Comparison of ENCODE assay signal across 22 cellular contexts in genomic region chr2:205352593-205352992, GRCh38.
DNase-seq lines count a peak whose midpoint lies in the region; ATAC-seq and TF ChIP-seq lines count a peak whose summit lies in the region.
"Had no signal": no experiment of that assay in that cellular context is flagged by ENCODE, and none has a peak within 500 bp of the region (broad histone marks: within the 10 kb centered on the region; RNA-seq: fewer than 3 reads in every experiment).

No MANE protein-coding gene starts in this region.

- WGBS in testis, 2 donors = 93 to 96% methylated on average over 3 of the region's 3 CpGs

- no peaks in the 10 kb centered on the region for H3K9me2 ChIP-seq in PC-3 (replicated peaks; ENCODE audit: low read length)

- TF ChIP-seq CTCF in AG10803 (conservative IDR thresholded peaks at IDR 0.05; ENCODE audit: low read length) = no peak
- no peak for TF ChIP-seq CTCF in PC-3 (conservative IDR thresholded peaks at IDR 0.05; ENCODE audit: low read depth, low read length)
- no peak for TF ChIP-seq CTCF in chondrocyte (IDR thresholded peaks at IDR 0.05)
- TF ChIP-seq CTCF in omental fat pad (IDR thresholded peaks at IDR 0.05) = no peak
- TF ChIP-seq CTCF in testis (IDR thresholded peaks at IDR 0.05) = no peak

- H3K27me3 ChIP-seq in PC-3 (ENCODE audit: low read length) (no peaks in the 10 kb centered on the region), testis (no peaks in the 10 kb centered on the region)
- H3K27me3 ChIP-seq: gastroesophageal sphincter, tibial nerve had no signal

- H3K9ac ChIP-seq in PC-3 (ENCODE audit: low read length) = no peak overlapping the region

- H3K9me3 ChIP-seq in PC-3 (ENCODE audit: low read length) = no peaks in the 10 kb centered on the region
- no peaks in the 10 kb centered on the region for H3K9me3 ChIP-seq in testis
- H3K9me3 ChIP-seq: A549, gastroesophageal sphincter, tibial nerve had no signal

- no peaks in the 10 kb centered on the region for H3K36me3 ChIP-seq in PC-3 (ENCODE audit: low read depth, low read length)
- H3K36me3 ChIP-seq in testis (ENCODE audit: low read depth, missing control alignments) = no peaks in the 10 kb centered on the region
- H3K36me3 ChIP-seq: gastroesophageal sphincter, tibial nerve had no signal

- H3K9me3 Mint-ChIP-seq in chondrocyte (ENCODE audit: low read depth) = no peaks in the 10 kb centered on the region
- H3K9me3 Mint-ChIP-seq: activated CD4-positive, alpha-beta memory T cell treated with anti-CD3 and anti-CD28 coated beads, Interleukin-2, amount 10 ng/mL, durations not matched to agents 7 days and 5 days; activated naive CD4-positive, alpha-beta T cell treated with anti-CD3 and anti-CD28 coated beads, Interleukin-2, amount 50 U/mL, for 24 hours; CD4-positive, CD25-positive, alpha-beta regulatory T cell; stimulated activated effector memory CD8-positive, alpha-beta T cell treated with anti-CD3 and anti-CD28 coated beads, Interleukin-12 subunit alpha, Interleukin-12 subunit beta, amount 100 ng/mL, for 72 hours had no signal

- no peaks in the 10 kb centered on the region for H3F3A ChIP-seq in PC-3 (ENCODE audit: low read length, unreplicated experiment)

- no peak for TF ChIP-seq POLR2A in testis (IDR thresholded peaks at IDR 0.05)

- DNase-seq in AG10803 (ENCODE audit: low read depth) (peak; percentile 61), PC-3 (peak; percentile 58), chondrocyte (ENCODE audit: low spot score) (no peak), hepatic stellate cell (ENCODE audit: low spot score) (peak; percentile 30), NCI-H187 treated with DMSO at 0.1 percent for 48 hours (lab: John Stamatoyannopoulos, UW) (no peak), omental fat pad (ENCODE audit: low spot score) (no peak), testis (no peak), NCI-H2081 (lab: John Stamatoyannopoulos, UW) (no peak)
- DNase-seq: activated CD4-positive, alpha-beta memory T cell treated with anti-CD3 and anti-CD28 coated beads, Interleukin-2, amount 10 ng/mL, durations not matched to agents 7 days and 5 days; activated T-cell treated with anti-CD3 and anti-CD28 coated beads, Interleukin-2, amount 50 U/mL, for 48 hours; CD4-positive, CD25-positive, alpha-beta regulatory T cell; NCI-H2029 treated with DMSO at 0.1 percent for 48 hours; NCI-H524; Right ventricle myocardium superior; T-helper 17 cell had no signal

- H4K20me1 ChIP-seq in PC-3 (ENCODE audit: low read length) = no peaks in the 10 kb centered on the region

- POLR2A ChIA-PET in PC-3 (lab: Charles Lee; ENCODE audit: unreplicated experiment) = no interaction called here

- H3K4me1 Mint-ChIP-seq in chondrocyte (ENCODE audit: low read depth) = peaks cover 24% of the 10 kb centered on the region
- H3K4me1 Mint-ChIP-seq: activated CD4-positive, alpha-beta memory T cell treated with anti-CD3 and anti-CD28 coated beads, Interleukin-2, amount 10 ng/mL, durations not matched to agents 7 days and 5 days; activated naive CD4-positive, alpha-beta T cell treated with anti-CD3 and anti-CD28 coated beads, Interleukin-2, amount 50 U/mL, for 24 hours; CD4-positive, CD25-positive, alpha-beta regulatory T cell; stimulated activated effector memory CD8-positive, alpha-beta T cell treated with anti-CD3 and anti-CD28 coated beads, Interleukin-12 subunit alpha, Interleukin-12 subunit beta, amount 100 ng/mL, for 72 hours; T-helper 17 cell had no signal

- H3K4me1 ChIP-seq in PC-3 (ENCODE audit: insufficient read depth, low read length) (peaks cover 9% of the 10 kb centered on the region; the same call in 1 of the 2 replicates), testis (no peaks in the 10 kb centered on the region)
- H3K4me1 ChIP-seq: A549, tibial nerve had no signal

- intact Hi-C loops in PC-3 (cut with micrococcal nuclease) = no loop called here
- intact Hi-C loops in testis (cut with DNase I; ENCODE audit: low total_unique reads) = no loop called here

- no peaks in the 10 kb centered on the region for H3K79me2 ChIP-seq in PC-3 (ENCODE audit: low read length)

- no peak overlapping the region for H2AFZ ChIP-seq in PC-3 (ENCODE audit: low read length)

- H3K27ac ChIP-seq in PC-3 (ENCODE audit: low read length) (no peak overlapping the region), testis (no peak overlapping the region)
- H3K27ac ChIP-seq: A549, gastroesophageal sphincter, tibial nerve had no signal

- no TSS peak for BruUV-seq in PC-3 (replicated peaks; lab: Mats Ljungman, UMichigan)

- H3K27ac Mint-ChIP-seq in chondrocyte (ENCODE audit: unreplicated experiment) = peak overlapping the region; percentile 80
- H3K27ac Mint-ChIP-seq: activated CD4-positive, alpha-beta memory T cell treated with anti-CD3 and anti-CD28 coated beads, Interleukin-2, amount 10 ng/mL, durations not matched to agents 7 days and 5 days; activated naive CD4-positive, alpha-beta T cell treated with anti-CD3 and anti-CD28 coated beads, Interleukin-2, amount 50 U/mL, for 24 hours; CD4-positive, CD25-positive, alpha-beta regulatory T cell; stimulated activated effector memory CD8-positive, alpha-beta T cell treated with anti-CD3 and anti-CD28 coated beads, Interleukin-12 subunit alpha, Interleukin-12 subunit beta, amount 100 ng/mL, for 72 hours; T-helper 17 cell had no signal

- H3K4me3 ChIP-seq in AG10803 (ENCODE audit: low read length) (no peak overlapping the region), PC-3 (ENCODE audit: low read length) (no peak overlapping the region), testis (no peak overlapping the region)
- H3K4me3 ChIP-seq: A549, gastroesophageal sphincter, tibial nerve had no signal

- CTCF ChIA-PET in PC-3 (lab: Charles Lee) = no interaction called here

- no peak overlapping the region; the same call in 1 of the 2 replicates for H3K4me2 ChIP-seq in PC-3 (ENCODE audit: low read length)
- H3K4me2 ChIP-seq: A549 had no signal

- no peaks in the 10 kb centered on the region for H3K27me3 Mint-ChIP-seq in chondrocyte (ENCODE audit: low read depth)
- H3K27me3 Mint-ChIP-seq: activated CD4-positive, alpha-beta memory T cell treated with anti-CD3 and anti-CD28 coated beads, Interleukin-2, amount 10 ng/mL, durations not matched to agents 7 days and 5 days; activated naive CD4-positive, alpha-beta T cell treated with anti-CD3 and anti-CD28 coated beads, Interleukin-2, amount 50 U/mL, for 24 hours; CD4-positive, CD25-positive, alpha-beta regulatory T cell; T-helper 17 cell had no signal

- H3K4me3 Mint-ChIP-seq in chondrocyte (ENCODE audit: unreplicated experiment) = no peak overlapping the region
- H3K4me3 Mint-ChIP-seq: activated CD4-positive, alpha-beta memory T cell treated with anti-CD3 and anti-CD28 coated beads, Interleukin-2, amount 10 ng/mL, durations not matched to agents 7 days and 5 days; activated naive CD4-positive, alpha-beta T cell treated with anti-CD3 and anti-CD28 coated beads, Interleukin-2, amount 50 U/mL, for 24 hours; CD4-positive, CD25-positive, alpha-beta regulatory T cell; neural crest cell; stimulated activated effector memory CD8-positive, alpha-beta T cell treated with anti-CD3 and anti-CD28 coated beads, Interleukin-12 subunit alpha, Interleukin-12 subunit beta, amount 100 ng/mL, for 72 hours; T-helper 17 cell had no signal

- ATAC-seq in PC-3 (peak; percentile 71), omental fat pad (ENCODE audit: low FRiP score) (no peak)
- ATAC-seq: A549; gastroesophageal sphincter; left lobe of liver; stimulated activated effector memory CD8-positive, alpha-beta T cell treated with anti-CD3 and anti-CD28 coated beads, Interleukin-12 subunit alpha, Interleukin-12 subunit beta, amount 100 ng/mL, for 72 hours; T-helper 17 cell had no signal

- peaks cover 3% of the 10 kb centered on the region for H3K36me3 Mint-ChIP-seq in chondrocyte (ENCODE audit: low read depth)
- H3K36me3 Mint-ChIP-seq: CD4-positive, CD25-positive, alpha-beta regulatory T cell; stimulated activated effector memory CD8-positive, alpha-beta T cell treated with anti-CD3 and anti-CD28 coated beads, Interleukin-12 subunit alpha, Interleukin-12 subunit beta, amount 100 ng/mL, for 72 hours had no signal

Comparison
In these comparisons a context has a peak if more than half of its experiments do, and no peak if none do; other contexts are left out.
1. DNase-seq: peak in AG10803 (single experiment), PC-3 (single experiment) and hepatic stellate cell (single experiment); none in chondrocyte (single experiment), NCI-H187 treated with DMSO at 0.1 percent for 48 hours (single experiment), omental fat pad (single experiment), testis (single experiment) and NCI-H2081 (0 of 2).